In genomic region chr7:99672571-99672970, GRCh38 we compare ENCODE assay signal across 2 cellular contexts.
TF ChIP-seq lines count a peak whose summit lies in the region.

No MANE protein-coding gene starts in this region.

TF ChIP-seq in liver, 16 proteins besides CTCF, POLR2A, EP300 and RAD21:
- TF ChIP-seq, protein P1, sequence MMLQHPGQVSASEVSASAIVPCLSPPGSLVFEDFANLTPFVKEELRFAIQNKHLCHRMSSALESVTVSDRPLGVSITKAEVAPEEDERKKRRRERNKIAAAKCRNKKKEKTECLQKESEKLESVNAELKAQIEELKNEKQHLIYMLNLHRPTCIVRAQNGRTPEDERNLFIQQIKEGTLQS (IDR thresholded peaks at IDR 0.05) = peak; percentile 15
- TF ChIP-seq EGR1 (IDR thresholded peaks at IDR 0.05; ENCODE audit: low read depth in 2 of 2) = peak in 1 of 2 donors; percentile 17
- TF ChIP-seq JUND (IDR thresholded peaks at IDR 0.05) = no peak
- peak; percentile 24 to 31 for TF ChIP-seq HNF4A (conservative IDR thresholded peaks at IDR 0.05)
- TF ChIP-seq RXRA (IDR thresholded peaks at IDR 0.05) = no peak

TF ChIP-seq in HepG2, 621 proteins besides CTCF, POLR2A, EP300 and RAD21:
- TF ChIP-seq SCMH1 (CRISPR knock-in tag; IDR thresholded peaks at IDR 0.05; ENCODE audit: borderline replicate concordance) (no peak), SRF (IDR thresholded peaks at IDR 0.05; ENCODE audit: low read depth, low read length) (no peak), GFI1 (CRISPR knock-in tag; IDR thresholded peaks at IDR 0.05; ENCODE audit: borderline replicate concordance) (no peak), MIER3 (CRISPR knock-in tag; IDR thresholded peaks at IDR 0.05; ENCODE audit: borderline replicate concordance) (no peak), TMF1 (CRISPR knock-in tag; IDR thresholded peaks at IDR 0.05; ENCODE audit: low read depth) (no peak), ZNF589 (CRISPR knock-in tag; conservative IDR thresholded peaks at IDR 0.05) (no peak), ZNF24 (IDR thresholded peaks at IDR 0.05) (no peak), YY1 (IDR thresholded peaks at IDR 0.05; ENCODE audit: insufficient read depth, insufficient replicate concordance, low read depth, low read length) (no peak), ZNF607 (CRISPR knock-in tag; IDR thresholded peaks at IDR 0.05; ENCODE audit: borderline replicate concordance) (no peak), ZNF567 (CRISPR knock-in tag; IDR thresholded peaks at IDR 0.05; ENCODE audit: borderline replicate concordance) (no peak), ZNF850 (CRISPR knock-in tag; conservative IDR thresholded peaks at IDR 0.05) (no peak)
- TF ChIP-seq, protein P2, sequence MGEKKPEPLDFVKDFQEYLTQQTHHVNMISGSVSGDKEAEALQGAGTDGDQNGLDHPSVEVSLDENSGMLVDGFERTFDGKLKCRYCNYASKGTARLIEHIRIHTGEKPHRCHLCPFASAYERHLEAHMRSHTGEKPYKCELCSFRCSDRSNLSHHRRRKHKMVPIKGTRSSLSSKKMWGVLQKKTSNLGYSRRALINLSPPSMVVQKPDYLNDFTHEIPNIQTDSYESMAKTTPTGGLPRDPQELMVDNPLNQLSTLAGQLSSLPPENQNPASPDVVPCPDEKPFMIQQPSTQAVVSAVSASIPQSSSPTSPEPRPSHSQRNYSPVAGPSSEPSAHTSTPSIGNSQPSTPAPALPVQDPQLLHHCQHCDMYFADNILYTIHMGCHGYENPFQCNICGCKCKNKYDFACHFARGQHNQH (CRISPR knock-in tag; IDR thresholded peaks at IDR 0.05) = no peak
- TF ChIP-seq, protein P3, sequence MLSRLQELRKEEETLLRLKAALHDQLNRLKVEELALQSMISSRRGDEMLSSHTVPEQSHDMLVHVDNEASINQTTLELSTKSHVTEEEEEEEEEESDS (CRISPR knock-in tag; IDR thresholded peaks at IDR 0.05; ENCODE audit: borderline replicate concordance) = no peak
TF ChIP-seq in HepG2: peak in this region for 0.
